12 cellular contexts compared by ENCODE assay signal in the genomic region with DNA sequence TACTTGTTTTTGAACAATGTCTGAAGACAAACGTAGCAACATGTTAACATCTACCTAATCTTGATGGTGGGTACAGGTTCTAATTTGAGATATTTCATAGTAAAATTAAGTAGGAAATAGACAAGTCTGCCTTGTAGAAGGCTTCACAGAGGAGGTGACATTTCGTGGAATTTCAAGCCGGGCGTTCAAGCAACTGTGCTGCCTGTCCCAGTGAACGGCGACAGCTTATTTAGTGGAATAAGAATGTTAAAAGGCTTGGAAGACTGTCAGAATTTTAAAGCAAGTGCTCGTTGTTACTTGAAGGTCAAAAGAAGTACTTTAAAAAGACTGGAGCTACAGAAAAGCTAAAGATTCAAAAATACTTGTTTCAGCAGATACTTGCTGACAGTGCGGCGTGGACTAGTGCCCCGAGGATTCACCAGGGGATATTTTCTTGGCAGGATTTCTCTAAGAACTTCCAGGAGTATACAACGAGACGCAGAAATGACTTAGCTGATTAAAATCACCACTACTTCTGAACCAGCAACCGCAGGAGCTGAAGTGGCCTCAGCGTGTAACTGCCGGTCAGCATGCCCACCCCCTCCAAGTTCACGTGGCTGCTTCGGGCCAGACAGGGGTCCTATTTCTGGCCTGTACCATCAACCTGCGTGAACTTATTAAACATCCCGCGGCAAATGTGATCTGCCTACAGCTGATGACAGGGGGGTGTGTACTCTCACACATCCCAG. TPM values are rescaled to one million over a fixed set of nuclear protein-coding genes. Genes with fewer than 3 reads are reported as not detected.
A peak's percentile ranks its signal among the peaks of the same experiment; 100 is the strongest.
DNase-seq lines count a peak whose midpoint lies in the region; ATAC-seq and TF ChIP-seq lines count a peak whose summit lies in the region.
"Had no signal": no experiment of that assay in that cellular context is flagged by ENCODE, and none has a peak within 500 bp of the region (broad histone marks: within the 10 kb centered on the region; RNA-seq: fewer than 3 reads in every experiment).

No MANE protein-coding gene starts in this region.

- no peak overlapping the region for H3K27ac Mint-ChIP-seq in activated naive CD4-positive, alpha-beta T cell treated with anti-CD3 and anti-CD28 coated beads, Interleukin-2, amount 10 ng/mL, durations not matched to agents 7 days and 5 days

- H3K9me3 Mint-ChIP-seq in activated naive CD4-positive, alpha-beta T cell treated with anti-CD3 and anti-CD28 coated beads, Interleukin-2, amount 10 ng/mL, durations not matched to agents 7 days and 5 days = no peaks in the 10 kb centered on the region

- peak; percentile 72 for DNase-seq in AG08395 (ENCODE audit: low spot score)
- no peak for DNase-seq in ascending aorta (ENCODE audit: low spot score in 2 of 2)
- DNase-seq in cardiac muscle cell (ENCODE audit: low read depth in 1 of 2, low spot score in 1 of 2) = peak; percentile 51 to 56
- peak; percentile 74 for DNase-seq in posterior vena cava (ENCODE audit: low spot score)
- no peak for DNase-seq in ureter (ENCODE audit: low spot score)
- DNase-seq in activated naive CD4-positive, alpha-beta T cell treated with anti-CD3 and anti-CD28 coated beads, Interleukin-2, amount 10 ng/mL, durations not matched to agents 7 days and 5 days = no peak
- no peak for DNase-seq in stimulated activated naive CD4-positive, alpha-beta T cell (lab: John Stamatoyannopoulos, UW)
- DNase-seq: AML-193, NCI-H2029, retina had no signal

- H3K36me3 Mint-ChIP-seq in activated naive CD4-positive, alpha-beta T cell treated with anti-CD3 and anti-CD28 coated beads, Interleukin-2, amount 10 ng/mL, durations not matched to agents 7 days and 5 days = no peaks in the 10 kb centered on the region

- H3K27ac ChIP-seq in ascending aorta = peak overlapping the region; percentile 37 to 53
- H3K27ac ChIP-seq in cardiac muscle cell = peak overlapping the region; percentile 84

- no peak overlapping the region for H3K4me3 Mint-ChIP-seq in activated naive CD4-positive, alpha-beta T cell treated with anti-CD3 and anti-CD28 coated beads, Interleukin-2, amount 10 ng/mL, durations not matched to agents 7 days and 5 days

- CTCF ChIA-PET in activated naive CD4-positive, alpha-beta T cell treated with anti-CD3 and anti-CD28 coated beads, Interleukin-2, amount 10 ng/mL, durations not matched to agents 7 days and 5 days (lab: Charles Lee) = no interaction called here

- H3K27me3 Mint-ChIP-seq in activated naive CD4-positive, alpha-beta T cell treated with anti-CD3 and anti-CD28 coated beads, Interleukin-2, amount 10 ng/mL, durations not matched to agents 7 days and 5 days = no peaks in the 10 kb centered on the region

- no peaks in the 10 kb centered on the region for H3K9me3 ChIP-seq in ascending aorta
- H3K9me3 ChIP-seq in cardiac muscle cell (ENCODE audit: low read depth) = no peaks in the 10 kb centered on the region

- H3K4me1 ChIP-seq in ascending aorta = peaks cover 6 to 40% of the 10 kb centered on the region in 2 donors
- H3K4me1 ChIP-seq in cardiac muscle cell (ENCODE audit: low read depth) = peaks cover 29% of the 10 kb centered on the region

- ATAC-seq in GM18517 (IDR thresholded peaks at IDR 0.05; ENCODE audit: unreplicated experiment) = no peak

- peaks cover 8 to 13% of the 10 kb centered on the region in 2 donors for H3K36me3 ChIP-seq in ascending aorta
- peaks cover 9% of the 10 kb centered on the region for H3K36me3 ChIP-seq in cardiac muscle cell

- TF ChIP-seq CTCF in ascending aorta (IDR thresholded peaks at IDR 0.05) (no peak), cardiac muscle cell (IDR thresholded peaks at IDR 0.05; ENCODE audit: low read depth, low read length) (no peak)

- H3K4me3 ChIP-seq in ascending aorta (peak overlapping the region in 1 of 2 donors; percentile 14), cardiac muscle cell (no peak overlapping the region)

- H3K4me1 Mint-ChIP-seq in activated naive CD4-positive, alpha-beta T cell treated with anti-CD3 and anti-CD28 coated beads, Interleukin-2, amount 10 ng/mL, durations not matched to agents 7 days and 5 days = no peaks in the 10 kb centered on the region

- intact Hi-C loops in ascending aorta (cut with DNase I) (no loop called here), posterior vena cava (cut with DNase I) (no loop called here)

- H3K27me3 ChIP-seq in ascending aorta (no peaks in the 10 kb centered on the region), cardiac muscle cell (no peaks in the 10 kb centered on the region)

RNA-seq across cellular contexts. Expression of a gene that starts 46.5 kb away (rescaled TPM):
- total RNA-seq in ascending aorta (57.7 TPM), cardiac muscle cell (67.4 and 88.3 TPM in 2 replicates), posterior vena cava (10 to 100 TPM; 44.4 to 47.3 TPM), ureter (94.5 TPM)
- 67.8 and 74.5 TPM in 2 replicates for polyA plus RNA-seq in cardiac muscle cell
- total RNA-seq: OCI-LY7 had no signal

Comparison
In these comparisons a context has a peak if more than half of its experiments do, and no peak if none do; other contexts are left out.
1. DNase-seq: peak in AG08395 (single experiment), cardiac muscle cell (2 of 2) and posterior vena cava (single experiment); none in ascending aorta (0 of 2), ureter (single experiment), activated naive CD4-positive, alpha-beta T cell treated with anti-CD3 and anti-CD28 coated beads, Interleukin-2, amount 10 ng/mL, durations not matched to agents 7 days and 5 days (single experiment) and stimulated activated naive CD4-positive, alpha-beta T cell (0 of 6).